Comparison of ENCODE assay signal across 8 cellular contexts in the genomic region with DNA sequence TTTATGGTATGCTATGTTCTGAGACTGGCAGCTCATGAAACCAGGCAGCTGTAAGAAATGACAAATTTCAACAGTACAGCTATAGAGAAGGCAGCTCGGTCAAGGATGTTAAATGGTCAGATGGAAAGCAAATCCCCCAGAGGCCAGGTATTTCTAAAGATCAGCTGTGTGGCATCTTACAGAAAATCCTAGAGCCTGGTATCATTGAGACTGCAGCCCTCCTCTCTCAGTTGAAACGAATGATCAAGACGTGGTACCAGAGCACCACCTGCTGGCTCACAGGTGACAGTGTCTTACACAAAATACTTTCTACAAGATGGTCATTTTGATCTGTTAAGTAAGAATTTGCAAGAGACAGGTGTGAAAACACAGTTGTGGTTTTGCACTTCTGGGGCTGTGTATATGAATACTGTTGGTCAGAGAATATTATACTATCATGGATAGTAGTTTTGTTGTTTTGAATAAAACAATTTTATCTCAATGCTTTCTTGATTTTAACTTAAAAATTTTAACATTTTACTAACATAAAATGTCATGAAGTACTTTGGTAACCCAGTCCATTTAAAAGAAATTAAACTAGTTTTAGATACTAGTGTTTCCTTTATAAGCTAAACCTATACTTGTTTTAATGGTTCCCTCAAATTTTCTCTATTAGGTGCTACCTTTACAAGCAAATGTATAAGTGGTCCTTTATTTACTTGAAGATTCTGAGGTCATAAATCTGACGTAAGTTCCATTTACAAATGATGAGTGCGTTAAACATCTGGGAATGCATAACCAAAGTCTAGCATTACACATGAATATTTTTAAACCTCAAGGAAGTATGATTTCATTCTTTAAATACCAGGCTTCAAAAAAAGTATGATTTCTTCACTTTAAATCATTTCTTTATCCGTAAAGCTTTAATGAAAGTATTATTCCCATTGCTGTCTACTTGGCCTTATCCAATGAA.
A peak's percentile ranks its signal among the peaks of the same experiment; 100 is the strongest.
DNase-seq lines count a peak whose midpoint lies in the region; ATAC-seq and TF ChIP-seq lines count a peak whose summit lies in the region.

No MANE protein-coding gene starts in this region.

- H3K36me3 ChIP-seq in NT2/D1 (ENCODE audit: insufficient read depth, insufficient read length, low read length) (no peaks in the 10 kb centered on the region), upper lobe of right lung (no peaks in the 10 kb centered on the region)

- no peaks in the 10 kb centered on the region for H3K4me1 ChIP-seq in NT2/D1 (ENCODE audit: insufficient read depth, insufficient read length)
- H3K4me1 ChIP-seq in upper lobe of right lung, result peaks cover 6% of the 10 kb centered on the region

- no peak overlapping the region for H3K4me3 Mint-ChIP-seq in activated T-cell treated with anti-CD3 and anti-CD28 coated beads, Interleukin-2, amount 50 U/mL, for 24 hours

- TF ChIP-seq CTCF in foreskin fibroblast (IDR thresholded peaks at IDR 0.05; ENCODE audit: low read depth, low read length) (peak; percentile 73), upper lobe of right lung (IDR thresholded peaks at IDR 0.05) (peak; percentile 77)

- H3K4me1 Mint-ChIP-seq in activated T-cell treated with anti-CD3 and anti-CD28 coated beads, Interleukin-2, amount 50 U/mL, for 24 hours (ENCODE audit: low read depth), result peaks cover 1% of the 10 kb centered on the region

- H3K27ac ChIP-seq in upper lobe of right lung, result no peak overlapping the region

- DNase-seq in DMS79 treated with DMSO at 0.1 percent for 48 hours (lab: John Stamatoyannopoulos, UW), result peak; percentile 2
- peak; percentile 86 for DNase-seq in NT2/D1 (ENCODE audit: low read depth, low spot score)
- DNase-seq in activated T-cell treated with anti-CD3 and anti-CD28 coated beads, Interleukin-2, amount 50 U/mL, for 24 hours, result peak; percentile 55
- DNase-seq in foreskin fibroblast, result peak; percentile 65 to 86
- peak; percentile 88 for DNase-seq in non-pigmented ciliary epithelial cell (ENCODE audit: low read depth)
- no peak for DNase-seq in upper lobe of right lung

- no peaks in the 10 kb centered on the region for H3K36me3 Mint-ChIP-seq in activated T-cell treated with anti-CD3 and anti-CD28 coated beads, Interleukin-2, amount 50 U/mL, for 24 hours (ENCODE audit: low read depth)

- H3K9me3 ChIP-seq in NT2/D1 (ENCODE audit: insufficient read depth, low read length) (no peaks in the 10 kb centered on the region), upper lobe of right lung (no peaks in the 10 kb centered on the region)

- H3K9ac ChIP-seq in NT2/D1 (ENCODE audit: insufficient read length, low read depth), result no peak overlapping the region

- H3K27me3 Mint-ChIP-seq in activated T-cell treated with anti-CD3 and anti-CD28 coated beads, Interleukin-2, amount 50 U/mL, for 24 hours, result peaks cover 23% of the 10 kb centered on the region

- H3K9me3 Mint-ChIP-seq in activated T-cell treated with anti-CD3 and anti-CD28 coated beads, Interleukin-2, amount 50 U/mL, for 24 hours, result no peaks in the 10 kb centered on the region

- H3K4me3 ChIP-seq in NT2/D1 (ENCODE audit: insufficient read length, low read depth) (no peak overlapping the region), foreskin fibroblast (ENCODE audit: low read depth in 1 of 2, low read length in 2 of 2) (no peak overlapping the region), upper lobe of right lung (no peak overlapping the region)

- no peaks in the 10 kb centered on the region for H3K27me3 ChIP-seq in NT2/D1 (ENCODE audit: insufficient read depth, insufficient read length)
- H3K27me3 ChIP-seq in upper lobe of right lung, result no peaks in the 10 kb centered on the region

- ATAC-seq in GM19468 (IDR thresholded peaks at IDR 0.05; ENCODE audit: extremely low read depth, unreplicated experiment), result peak; percentile 61
- ATAC-seq in HG03565 (IDR thresholded peaks at IDR 0.05; ENCODE audit: unreplicated experiment), result peak; percentile 51
- ATAC-seq in upper lobe of right lung, result peak; percentile 91

- intact Hi-C loops in upper lobe of right lung (cut with DNase I), result no loop called here

- H3K27ac Mint-ChIP-seq in activated T-cell treated with anti-CD3 and anti-CD28 coated beads, Interleukin-2, amount 50 U/mL, for 24 hours, result no peak overlapping the region
